ENCODE assay signal across 13 cellular contexts in genomic region chr6:56374841-56375369, GRCh38.
A peak's percentile ranks its signal among the peaks of the same experiment; 100 is the strongest.
DNase-seq lines count a peak whose midpoint lies in the region; ATAC-seq and TF ChIP-seq lines count a peak whose summit lies in the region.
"Had no signal": no experiment of that assay in that cellular context is flagged by ENCODE, and none has a peak within 500 bp of the region (broad histone marks: within the 10 kb centered on the region; RNA-seq: fewer than 3 reads in every experiment).

No MANE protein-coding gene starts in this region.

- TF ChIP-seq CTCF in SK-N-SH (IDR thresholded peaks at IDR 0.05) (no peak), fibroblast of mammary gland (conservative IDR thresholded peaks at IDR 0.05; ENCODE audit: control insufficient read depth, insufficient read depth, low read depth, low read length) (no peak), omental fat pad (IDR thresholded peaks at IDR 0.05) (no peak), uterus (IDR thresholded peaks at IDR 0.05) (peak in 1 of 4 experiments; percentile 1)

- H3K36me3 ChIP-seq in SK-N-SH (replicated peaks in 1 of 2; ENCODE audit: control insufficient read depth in 1 of 2, insufficient read depth in 2 of 2, low read length in 1 of 2) (no peaks in the 10 kb centered on the region), uterus (no peaks in the 10 kb centered on the region)
- H3K36me3 ChIP-seq: tibial nerve had no signal

- ATAC-seq in omental fat pad (ENCODE audit: low FRiP score), result peak; percentile 62
- ATAC-seq: naive thymus-derived CD4-positive, alpha-beta T cell had no signal

- POLR2A ChIA-PET in SK-N-SH (lab: Yijun Ruan, JAX), result no interaction called here

- no peaks in the 10 kb centered on the region for H3K9me2 ChIP-seq in SK-N-SH

- H3K27ac ChIP-seq in SK-N-SH (ENCODE audit: low read depth in 2 of 2, low read length in 1 of 2) (peak overlapping the region in 1 of 2 experiments; percentile 47; a peak in 3 of 4 replicates), uterus (peak overlapping the region; percentile 93 to 96)

- DNase-seq in SK-N-SH (no peak), fibroblast of mammary gland (ENCODE audit: low read depth) (peak; percentile 87), omental fat pad (ENCODE audit: low spot score) (no peak), uterus (peak; percentile 68 to 76), NCI-H1930 (lab: John Stamatoyannopoulos, UW) (no peak), LoVo (ENCODE audit: low spot score) (no peak), pons (ENCODE audit: low spot score) (no peak)
- DNase-seq: amniotic stem cell; MV-4-11; naive thymus-derived CD4-positive, alpha-beta T cell; NCI-H69; stimulated activated CD4-positive, alpha-beta T cell treated with anti-CD3 and anti-CD28 coated beads, Interleukin-2, amount 100 ng/mL, for 48 hours had no signal

- no peak for TF ChIP-seq POLR2A in uterus (IDR thresholded peaks at IDR 0.05)

- no peaks in the 10 kb centered on the region for H3K27me3 ChIP-seq in SK-N-SH (ENCODE audit: insufficient read depth)
- no peaks in the 10 kb centered on the region for H3K27me3 ChIP-seq in uterus
- H3K27me3 ChIP-seq: tibial nerve had no signal

- H3K9me3 ChIP-seq in SK-N-SH (no peaks in the 10 kb centered on the region), uterus (no peaks in the 10 kb centered on the region)
- H3K9me3 ChIP-seq: tibial nerve had no signal

- H3K4me1 ChIP-seq in SK-N-SH (ENCODE audit: control insufficient read depth in 1 of 2, insufficient read depth in 2 of 2, low read depth in 1 of 2, low read length in 1 of 2) (peaks cover 14 to 24% of the 10 kb centered on the region in 2 experiments), uterus (peaks cover 25 to 28% of the 10 kb centered on the region in 2 donors)

- CTCF ChIA-PET in SK-N-SH (lab: Yijun Ruan, JAX), result interaction anchor here (1.2 to 2.4 kb wide), 3 partner anchors 174 to 219 kb away, joined by 4 to 16 read pairs (median 5); no protein-coding TSS in a partner anchor

- H2AFZ ChIP-seq in SK-N-SH (ENCODE audit: low read depth), result no peak overlapping the region

- H3K9ac ChIP-seq in SK-N-SH, result no peak overlapping the region

- H3K4me2 ChIP-seq in SK-N-SH, result no peak overlapping the region

- H4K20me1 ChIP-seq in SK-N-SH (ENCODE audit: insufficient read depth), result no peaks in the 10 kb centered on the region

- 55% methylated on average over 2 of the region's 4 CpGs for WGBS in SK-N-SH (ENCODE audit: low lambda C conversion rate)

- TF ChIP-seq RAD21 in SK-N-SH (IDR thresholded peaks at IDR 0.05; ENCODE audit: low read length), result no peak

- H3K4me3 ChIP-seq in SK-N-SH (ENCODE audit: low read depth in 2 of 2, low read length in 1 of 2) (no peak overlapping the region), fibroblast of mammary gland (ENCODE audit: control insufficient read depth, low read depth, low read length) (no peak overlapping the region), uterus (peak overlapping the region in 1 of 2 donors; percentile 7)

- peaks cover 25% of the 10 kb centered on the region for H3F3A ChIP-seq in SK-N-SH (replicated peaks; ENCODE audit: insufficient read depth)

- no peaks in the 10 kb centered on the region for H3K79me2 ChIP-seq in SK-N-SH (ENCODE audit: insufficient read depth)

- no peak for TF ChIP-seq EP300 in SK-N-SH (IDR thresholded peaks at IDR 0.05; ENCODE audit: borderline replicate concordance in 1 of 2, low read depth in 1 of 2, low read length in 1 of 2)

- intact Hi-C loops in uterus (cut with DNase I; ENCODE audit: low total_unique reads), result loop anchor here (10.0 kb wide), 1 partner anchor 170 kb away; no protein-coding TSS in a partner anchor

TF ChIP-seq in SK-N-SH, 30 proteins besides CTCF, POLR2A, EP300 and RAD21:
- peak; percentile 34; the same call in 1 of the 2 replicates for TF ChIP-seq TCF12 (IDR thresholded peaks at IDR 0.05)
- no peak for TF ChIP-seq TAF1 (IDR thresholded peaks at IDR 0.05; ENCODE audit: borderline replicate concordance, low read depth, low read length)

Comparison
In these comparisons a context has a peak if more than half of its experiments do, and no peak if none do; other contexts are left out.
1. DNase-seq: peak in fibroblast of mammary gland (single experiment) and uterus (2 of 2); none in SK-N-SH (single experiment), omental fat pad (single experiment), NCI-H1930 (0 of 2), LoVo (single experiment) and pons (single experiment).